ENCODE assay signal across 12 cellular contexts in the genomic region with DNA sequence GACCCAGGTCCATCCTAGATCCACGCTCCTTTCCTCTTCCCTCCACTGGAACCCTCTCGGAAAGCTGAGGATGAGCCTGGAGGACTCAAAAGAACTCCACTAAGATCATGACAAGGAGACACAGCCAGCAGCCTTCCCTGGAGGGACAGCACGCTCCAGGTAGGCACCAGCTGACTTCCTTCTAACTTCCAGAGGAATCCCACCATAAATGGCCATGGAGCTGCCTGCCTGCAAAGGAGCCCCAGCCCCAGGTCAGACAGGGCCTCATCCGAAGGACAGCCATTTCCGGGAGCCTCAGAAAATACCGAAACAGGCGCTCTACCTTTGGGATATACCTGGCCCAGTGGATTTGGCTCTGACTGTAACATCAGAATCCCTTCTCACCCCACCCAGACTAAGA. TPM values are rescaled to one million over a fixed set of nuclear protein-coding genes. Genes with fewer than 3 reads are reported as not detected.
DNase-seq lines count a peak whose midpoint lies in the region; ATAC-seq and TF ChIP-seq lines count a peak whose summit lies in the region.
"Had no signal": no experiment of that assay in that cellular context is flagged by ENCODE, and none has a peak within 500 bp of the region (broad histone marks: within the 10 kb centered on the region; RNA-seq: fewer than 3 reads in every experiment).

No MANE protein-coding gene starts in this region.

- no peaks in the 10 kb centered on the region for H3K27me3 ChIP-seq in PC-3 (ENCODE audit: low read length)
- no peaks in the 10 kb centered on the region for H3K27me3 ChIP-seq in left ventricle myocardium inferior (ENCODE audit: low read depth)
- no peaks in the 10 kb centered on the region for H3K27me3 ChIP-seq in skeletal muscle tissue (ENCODE audit: control insufficient read depth in 3 of 3, insufficient read depth in 3 of 3, low read length in 3 of 3)
- H3K27me3 ChIP-seq: suprapubic skin had no signal

- H3K79me2 ChIP-seq in PC-3 (ENCODE audit: low read length), result peaks cover 87% of the 10 kb centered on the region

- BruUV-seq in PC-3 (replicated peaks; lab: Mats Ljungman, UMichigan) (TSS peak; percentile 47), MCF 10A (replicated peaks; lab: Mats Ljungman, UMichigan) (no TSS peak)

- peaks cover 85% of the 10 kb centered on the region for H3K4me1 Mint-ChIP-seq in activated CD4-positive, alpha-beta T cell treated with anti-CD3 and anti-CD28 coated beads for 36 hours
- peaks cover 55% of the 10 kb centered on the region for H3K4me1 Mint-ChIP-seq in MCF 10A (ENCODE audit: insufficient read depth, unreplicated experiment)

- intact Hi-C loops in activated CD4-positive, alpha-beta T cell treated with anti-CD3 and anti-CD28 coated beads for 36 hours (cut with DNase I, micrococcal nuclease), result loop anchor here in 1 of 2 experiments (5.0 kb wide), 1 partner anchor 884 kb away; no protein-coding TSS in a partner anchor
- intact Hi-C loops in PC-3 (cut with micrococcal nuclease), result loop anchor here (5.0 kb wide), 1 partner anchor 119 kb away; a partner anchor contains a TSS
- intact Hi-C loops in left ventricle myocardium inferior (cut with micrococcal nuclease), result no loop called here
- intact Hi-C loops in MCF 10A (cut with micrococcal nuclease), result loop anchor here (1.0 kb wide), 1 partner anchor 199 kb away; no protein-coding TSS in a partner anchor

- no peak for DNase-seq in activated CD4-positive, alpha-beta T cell treated with anti-CD3 and anti-CD28 coated beads for 36 hours
- DNase-seq in activated CD4-positive, alpha-beta T cell treated with anti-CD3 and anti-CD28 coated beads for 48 hours, result no peak
- DNase-seq in PC-3 (no peak), left ventricle myocardium inferior (no peak), MCF 10A (ENCODE audit: unreplicated experiment) (no peak), NCI-H526 treated with DMSO at 0.1 percent for 48 hours (lab: John Stamatoyannopoulos, UW) (no peak)
- DNase-seq: DMS 273 treated with DMSO at 0.1 percent for 48 hours had no signal

- TF ChIP-seq CTCF in PC-3 (conservative IDR thresholded peaks at IDR 0.05; ENCODE audit: low read depth, low read length) (no peak), left ventricle myocardium inferior (IDR thresholded peaks at IDR 0.05; ENCODE audit: borderline replicate concordance) (no peak), MCF 10A (IDR thresholded peaks at IDR 0.05; ENCODE audit: unreplicated experiment) (no peak)

- H3K4me3 ChIP-seq in PC-3 (ENCODE audit: low read length) (peak overlapping the region; percentile 73; the same call in 1 of the 2 replicates), left ventricle myocardium inferior (no peak overlapping the region), skeletal muscle tissue (ENCODE audit: low read length in 3 of 3) (no peak overlapping the region)
- H3K4me3 ChIP-seq: suprapubic skin had no signal

- ATAC-seq in activated CD4-positive, alpha-beta T cell treated with anti-CD3 and anti-CD28 coated beads for 36 hours, result no peak
- no peak for ATAC-seq in PC-3
- no peak for ATAC-seq in HG03108 (IDR thresholded peaks at IDR 0.05; ENCODE audit: unreplicated experiment)
- ATAC-seq: activated CD4-positive, CD25-positive, alpha-beta regulatory T cell treated with anti-CD3 and anti-CD28 coated beads, Interleukin-2, amount 50 U/mL, for 24 hours had no signal

- peaks cover 34% of the 10 kb centered on the region for H3K36me3 Mint-ChIP-seq in activated CD4-positive, alpha-beta T cell treated with anti-CD3 and anti-CD28 coated beads for 36 hours (ENCODE audit: low read depth)
- peaks cover 72% of the 10 kb centered on the region for H3K36me3 Mint-ChIP-seq in MCF 10A (ENCODE audit: insufficient read depth, unreplicated experiment)

- H3K36me3 ChIP-seq in PC-3 (ENCODE audit: low read depth, low read length), result peaks cover 40% of the 10 kb centered on the region
- H3K36me3 ChIP-seq in left ventricle myocardium inferior, result peaks cover 44% of the 10 kb centered on the region
- H3K36me3 ChIP-seq in skeletal muscle tissue (ENCODE audit: control insufficient read depth in 3 of 3, insufficient read depth in 3 of 3, low read length in 3 of 3), result peaks cover 20 to 37% (median 25%) of the 10 kb centered on the region in 3 donors

- no peaks in the 10 kb centered on the region for H3K9me2 ChIP-seq in PC-3 (replicated peaks; ENCODE audit: low read length)

- H3K27ac Mint-ChIP-seq in activated CD4-positive, alpha-beta T cell treated with anti-CD3 and anti-CD28 coated beads for 36 hours, result peak overlapping the region; percentile 12
- H3K27ac Mint-ChIP-seq in MCF 10A (ENCODE audit: low read depth, unreplicated experiment), result no peak overlapping the region
- H3K27ac Mint-ChIP-seq: activated T-helper 2 cell treated with anti-CD3 and anti-CD28 coated beads, Interferon-gamma antibody, Interleukin-2, Interleukin-4, amounts not matched to agents 10 μg/mL and 5 μg/mL and 100 μg/mL, durations not matched to agents 14 hours and 24 hours and 36 hours had no signal

- H3F3A ChIP-seq in PC-3 (ENCODE audit: low read length, unreplicated experiment), result peaks cover 5% of the 10 kb centered on the region

- H2AFZ ChIP-seq in PC-3 (ENCODE audit: low read length), result no peak overlapping the region

- H3K9me3 ChIP-seq in PC-3 (ENCODE audit: low read length) (no peaks in the 10 kb centered on the region), left ventricle myocardium inferior (replicated peaks) (no peaks in the 10 kb centered on the region), skeletal muscle tissue (ENCODE audit: control insufficient read depth in 3 of 3, low read length in 3 of 3) (no peaks in the 10 kb centered on the region)
- H3K9me3 ChIP-seq: suprapubic skin had no signal

- H3K9me3 Mint-ChIP-seq in activated CD4-positive, alpha-beta T cell treated with anti-CD3 and anti-CD28 coated beads for 36 hours (ENCODE audit: low read depth), result no peaks in the 10 kb centered on the region
- no peaks in the 10 kb centered on the region for H3K9me3 Mint-ChIP-seq in MCF 10A (ENCODE audit: unreplicated experiment)
- H3K9me3 Mint-ChIP-seq: activated T-helper 2 cell treated with anti-CD3 and anti-CD28 coated beads, Interferon-gamma antibody, Interleukin-2, Interleukin-4, amounts not matched to agents 10 μg/mL and 5 μg/mL and 100 μg/mL, durations not matched to agents 14 hours and 24 hours and 36 hours had no signal

- H3K4me3 Mint-ChIP-seq in activated CD4-positive, alpha-beta T cell treated with anti-CD3 and anti-CD28 coated beads for 36 hours, result no peak overlapping the region
- H3K4me3 Mint-ChIP-seq in MCF 10A (ENCODE audit: unreplicated experiment), result no peak overlapping the region

- POLR2A ChIA-PET in activated CD4-positive, alpha-beta T cell treated with anti-CD3 and anti-CD28 coated beads for 36 hours (lab: Charles Lee), result interaction anchor here (0.7 kb wide), 1 partner anchor 82 kb away, joined by 3 read pairs; no protein-coding TSS in a partner anchor
- POLR2A ChIA-PET in PC-3 (lab: Charles Lee; ENCODE audit: unreplicated experiment) (interaction anchor here (0.6 kb wide), 1 partner anchor 28 kb away, joined by 3 read pairs; no protein-coding TSS in a partner anchor), MCF 10A (lab: Yijun Ruan, JAX) (interaction anchor here (1.2 to 1.7 kb wide), 2 partner anchors 11 to 18 kb away, joined by 4 read pairs; no protein-coding TSS in a partner anchor)

- H3K4me2 ChIP-seq in PC-3 (ENCODE audit: low read length), result peak overlapping the region; percentile 88

- peaks cover 54% of the 10 kb centered on the region for H3K4me1 ChIP-seq in PC-3 (ENCODE audit: insufficient read depth, low read length)
- peaks cover 68% of the 10 kb centered on the region for H3K4me1 ChIP-seq in left ventricle myocardium inferior
- H3K4me1 ChIP-seq in skeletal muscle tissue (ENCODE audit: control insufficient read depth in 3 of 3, insufficient read depth in 3 of 3, low read length in 3 of 3), result peaks cover 60 to 66% (median 62%) of the 10 kb centered on the region in 3 donors

- H3K27me3 Mint-ChIP-seq in activated CD4-positive, alpha-beta T cell treated with anti-CD3 and anti-CD28 coated beads for 36 hours, result no peaks in the 10 kb centered on the region
- H3K27me3 Mint-ChIP-seq in MCF 10A (ENCODE audit: insufficient read depth, unreplicated experiment), result no peaks in the 10 kb centered on the region

- no peaks in the 10 kb centered on the region for H4K20me1 ChIP-seq in PC-3 (ENCODE audit: low read length)

- H3K27ac ChIP-seq in PC-3 (ENCODE audit: low read length) (peak overlapping the region; percentile 85), left ventricle myocardium inferior (replicated peaks) (peak overlapping the region; percentile 42), skeletal muscle tissue (ENCODE audit: low read depth, low read length) (peak overlapping the region; percentile 46)
- H3K27ac ChIP-seq: suprapubic skin had no signal

- peak overlapping the region; percentile 15 for H3K9ac ChIP-seq in PC-3 (ENCODE audit: low read length)
- H3K9ac ChIP-seq in skeletal muscle tissue (ENCODE audit: low read depth in 1 of 3, low read length in 3 of 3), result peak overlapping the region in 2 of 3 donors; percentile 12 to 40

- CTCF ChIA-PET in activated CD4-positive, alpha-beta T cell treated with anti-CD3 and anti-CD28 coated beads for 36 hours (lab: Charles Lee), result interaction anchor here (0.7 to 1.2 kb wide), 2 partner anchors 12 to 885 kb away, joined by 3 read pairs; no protein-coding TSS in a partner anchor
- CTCF ChIA-PET in PC-3 (lab: Charles Lee), result no interaction called here
- CTCF ChIA-PET in MCF 10A (lab: Yijun Ruan, JAX), result interaction anchor here (0.6 to 5.1 kb wide), 9 partner anchors 8 to 199 kb away, joined by 3 to 40 read pairs (median 3); a partner anchor contains a TSS

RNA-seq across cellular contexts. Expression of a gene that starts 4.1 kb away (rescaled TPM):
- 10 to 100 TPM; 20.1 to 21.3 TPM for total RNA-seq in activated CD4-positive, alpha-beta T cell treated with anti-CD3 and anti-CD28 coated beads for 36 hours
- 63.5 and 70.6 TPM in 2 replicates for total RNA-seq in PC-3 (2014; rRNA removed)
- total RNA-seq in left ventricle myocardium inferior, result 18.0 TPM
- total RNA-seq in skeletal muscle tissue, result 19.3 TPM
- total RNA-seq in MCF 10A (2022), result 31.5 and 34.0 TPM in 2 replicates

RNA-seq across cellular contexts. Expression of a gene that starts 16.4 kb away (rescaled TPM):
- 10 to 100 TPM; 39.5 to 49.4 TPM for total RNA-seq in activated CD4-positive, alpha-beta T cell treated with anti-CD3 and anti-CD28 coated beads for 36 hours
- total RNA-seq in PC-3 (2014; rRNA removed) (83.9 and 89.4 TPM in 2 replicates), left ventricle myocardium inferior (43.1 TPM), skeletal muscle tissue (15.7 TPM), MCF 10A (2022) (35.8 and 36.2 TPM in 2 replicates)

RNA-seq across cellular contexts. Expression of a gene that starts 37.2 kb away (rescaled TPM):
- 10 to 100 TPM; 75.9 to 92.3 TPM for total RNA-seq in activated CD4-positive, alpha-beta T cell treated with anti-CD3 and anti-CD28 coated beads for 36 hours
- total RNA-seq in PC-3 (2014; rRNA removed), result 71.9 and 85.4 TPM in 2 replicates
- 23.0 TPM for total RNA-seq in left ventricle myocardium inferior
- total RNA-seq in skeletal muscle tissue, result 5.7 TPM
- total RNA-seq in MCF 10A (2022), result 88.8 and 103 TPM in 2 replicates
